In the genomic region with DNA sequence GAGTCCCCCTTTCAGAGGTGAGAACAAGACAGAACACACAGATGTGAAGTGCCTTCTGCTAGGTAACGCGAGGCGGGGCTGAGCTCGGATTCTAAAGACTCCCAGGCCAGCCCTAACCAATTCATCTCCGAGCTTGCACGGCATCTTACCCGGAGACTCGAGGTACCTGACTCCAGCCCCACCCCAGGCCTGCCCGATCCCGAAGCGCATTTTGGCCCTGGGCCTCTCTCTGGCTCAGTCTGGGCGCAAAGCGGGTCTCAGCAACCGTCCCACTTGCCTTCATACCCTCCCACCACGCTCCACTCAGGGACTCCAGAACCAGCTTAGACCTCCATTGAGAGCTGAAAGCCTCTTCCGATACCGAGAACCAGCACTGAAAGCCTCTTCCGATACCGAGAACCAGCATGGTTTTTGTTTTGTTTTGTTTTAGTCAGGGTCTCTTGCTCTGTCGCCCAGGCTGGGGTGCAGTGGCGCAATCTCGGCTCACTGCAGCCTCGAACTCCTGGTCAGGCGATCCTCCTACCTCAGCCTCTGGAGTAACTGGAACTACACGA, we compare ENCODE assay signal across 1 cellular context.
TF ChIP-seq lines count a peak whose summit lies in the region.

No MANE protein-coding gene starts in this region.

TF ChIP-seq in K562, 482 proteins besides CTCF, POLR2A, EP300 and RAD21 (continued from another document):
- TF ChIP-seq, protein P1, sequence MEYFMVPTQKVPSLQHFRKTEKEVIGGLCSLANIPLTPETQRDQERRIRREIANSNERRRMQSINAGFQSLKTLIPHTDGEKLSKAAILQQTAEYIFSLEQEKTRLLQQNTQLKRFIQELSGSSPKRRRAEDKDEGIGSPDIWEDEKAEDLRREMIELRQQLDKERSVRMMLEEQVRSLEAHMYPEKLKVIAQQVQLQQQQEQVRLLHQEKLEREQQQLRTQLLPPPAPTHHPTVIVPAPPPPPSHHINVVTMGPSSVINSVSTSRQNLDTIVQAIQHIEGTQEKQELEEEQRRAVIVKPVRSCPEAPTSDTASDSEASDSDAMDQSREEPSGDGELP (CRISPR knock-in tag; IDR thresholded peaks at IDR 0.05; ENCODE audit: borderline replicate concordance), result peak; percentile 47; the same call in 1 of the 2 replicates
- TF ChIP-seq, protein P2, sequence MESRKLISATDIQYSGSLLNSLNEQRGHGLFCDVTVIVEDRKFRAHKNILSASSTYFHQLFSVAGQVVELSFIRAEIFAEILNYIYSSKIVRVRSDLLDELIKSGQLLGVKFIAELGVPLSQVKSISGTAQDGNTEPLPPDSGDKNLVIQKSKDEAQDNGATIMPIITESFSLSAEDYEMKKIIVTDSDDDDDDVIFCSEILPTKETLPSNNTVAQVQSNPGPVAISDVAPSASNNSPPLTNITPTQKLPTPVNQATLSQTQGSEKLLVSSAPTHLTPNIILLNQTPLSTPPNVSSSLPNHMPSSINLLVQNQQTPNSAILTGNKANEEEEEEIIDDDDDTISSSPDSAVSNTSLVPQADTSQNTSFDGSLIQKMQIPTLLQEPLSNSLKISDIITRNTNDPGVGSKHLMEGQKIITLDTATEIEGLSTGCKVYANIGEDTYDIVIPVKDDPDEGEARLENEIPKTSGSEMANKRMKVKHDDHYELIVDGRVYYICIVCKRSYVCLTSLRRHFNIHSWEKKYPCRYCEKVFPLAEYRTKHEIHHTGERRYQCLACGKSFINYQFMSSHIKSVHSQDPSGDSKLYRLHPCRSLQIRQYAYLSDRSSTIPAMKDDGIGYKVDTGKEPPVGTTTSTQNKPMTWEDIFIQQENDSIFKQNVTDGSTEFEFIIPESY (CRISPR knock-in tag; IDR thresholded peaks at IDR 0.05), result peak; percentile 7; the same call in 1 of the 2 replicates
- peak; percentile 23 for TF ChIP-seq RBBP5 (IDR thresholded peaks at IDR 0.05; ENCODE audit: borderline replicate concordance, insufficient read depth, low read length, poor library complexity, severe bottlenecking)
- 0 out of 2 replicates have a peak, but pooled peaks have one; percentile 58 for TF ChIP-seq NR1H2 (CRISPR knock-in tag; IDR thresholded peaks at IDR 0.05)
- TF ChIP-seq, protein P3, sequence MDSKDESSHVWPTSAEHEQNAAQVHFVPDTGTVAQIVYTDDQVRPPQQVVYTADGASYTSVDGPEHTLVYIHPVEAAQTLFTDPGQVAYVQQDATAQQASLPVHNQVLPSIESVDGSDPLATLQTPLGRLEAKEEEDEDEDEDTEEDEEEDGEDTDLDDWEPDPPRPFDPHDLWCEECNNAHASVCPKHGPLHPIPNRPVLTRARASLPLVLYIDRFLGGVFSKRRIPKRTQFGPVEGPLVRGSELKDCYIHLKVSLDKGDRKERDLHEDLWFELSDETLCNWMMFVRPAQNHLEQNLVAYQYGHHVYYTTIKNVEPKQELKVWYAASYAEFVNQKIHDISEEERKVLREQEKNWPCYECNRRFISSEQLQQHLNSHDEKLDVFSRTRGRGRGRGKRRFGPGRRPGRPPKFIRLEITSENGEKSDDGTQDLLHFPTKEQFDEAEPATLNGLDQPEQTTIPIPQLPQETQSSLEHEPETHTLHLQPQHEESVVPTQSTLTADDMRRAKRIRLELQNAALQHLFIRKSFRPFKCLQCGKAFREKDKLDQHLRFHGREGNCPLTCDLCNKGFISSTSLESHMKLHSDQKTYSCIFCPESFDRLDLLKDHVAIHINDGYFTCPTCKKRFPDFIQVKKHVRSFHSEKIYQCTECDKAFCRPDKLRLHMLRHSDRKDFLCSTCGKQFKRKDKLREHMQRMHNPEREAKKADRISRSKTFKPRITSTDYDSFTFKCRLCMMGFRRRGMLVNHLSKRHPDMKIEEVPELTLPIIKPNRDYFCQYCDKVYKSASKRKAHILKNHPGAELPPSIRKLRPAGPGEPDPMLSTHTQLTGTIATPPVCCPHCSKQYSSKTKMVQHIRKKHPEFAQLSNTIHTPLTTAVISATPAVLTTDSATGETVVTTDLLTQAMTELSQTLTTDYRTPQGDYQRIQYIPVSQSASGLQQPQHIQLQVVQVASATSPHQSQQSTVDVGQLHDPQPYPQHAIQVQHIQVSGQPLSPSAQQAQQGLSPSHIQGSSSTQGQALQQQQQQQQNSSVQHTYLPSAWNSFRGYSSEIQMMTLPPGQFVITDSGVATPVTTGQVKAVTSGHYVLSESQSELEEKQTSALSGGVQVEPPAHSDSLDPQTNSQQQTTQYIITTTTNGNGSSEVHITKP (IDR thresholded peaks at IDR 0.05; ENCODE audit: partially characterized antibody), result peak; percentile 52
- TF ChIP-seq TEAD1 (CRISPR knock-in tag; IDR thresholded peaks at IDR 0.05), result 0 out of 4 replicates have a peak, but pooled peaks of 1 of the 2 experiments have one; percentile 39
- TF ChIP-seq ATF7 (IDR thresholded peaks at IDR 0.05), result peak; percentile 35
- TF ChIP-seq, protein P4, sequence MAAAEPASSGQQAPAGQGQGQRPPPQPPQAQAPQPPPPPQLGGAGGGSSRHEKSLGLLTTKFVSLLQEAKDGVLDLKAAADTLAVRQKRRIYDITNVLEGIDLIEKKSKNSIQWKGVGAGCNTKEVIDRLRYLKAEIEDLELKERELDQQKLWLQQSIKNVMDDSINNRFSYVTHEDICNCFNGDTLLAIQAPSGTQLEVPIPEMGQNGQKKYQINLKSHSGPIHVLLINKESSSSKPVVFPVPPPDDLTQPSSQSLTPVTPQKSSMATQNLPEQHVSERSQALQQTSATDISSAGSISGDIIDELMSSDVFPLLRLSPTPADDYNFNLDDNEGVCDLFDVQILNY (CRISPR knock-in tag; IDR thresholded peaks at IDR 0.05), result 0 out of 2 replicates have a peak, but pooled peaks have one; percentile 53
- TF ChIP-seq KDM4B (IDR thresholded peaks at IDR 0.05; ENCODE audit: borderline replicate concordance in 2 of 2, low read depth in 1 of 2), result no peak
- TF ChIP-seq ZFP1 (CRISPR knock-in tag; IDR thresholded peaks at IDR 0.05), result no peak
- peak; percentile 78 for TF ChIP-seq CTBP1 (IDR thresholded peaks at IDR 0.05; ENCODE audit: borderline replicate concordance)
- TF ChIP-seq LARP7 (IDR thresholded peaks at IDR 0.05), result no peak
- no peak for TF ChIP-seq CREB1 (IDR thresholded peaks at IDR 0.05)
- no peak for TF ChIP-seq CREB1 (CRISPR knock-in tag; IDR thresholded peaks at IDR 0.05)
- TF ChIP-seq, protein P5, sequence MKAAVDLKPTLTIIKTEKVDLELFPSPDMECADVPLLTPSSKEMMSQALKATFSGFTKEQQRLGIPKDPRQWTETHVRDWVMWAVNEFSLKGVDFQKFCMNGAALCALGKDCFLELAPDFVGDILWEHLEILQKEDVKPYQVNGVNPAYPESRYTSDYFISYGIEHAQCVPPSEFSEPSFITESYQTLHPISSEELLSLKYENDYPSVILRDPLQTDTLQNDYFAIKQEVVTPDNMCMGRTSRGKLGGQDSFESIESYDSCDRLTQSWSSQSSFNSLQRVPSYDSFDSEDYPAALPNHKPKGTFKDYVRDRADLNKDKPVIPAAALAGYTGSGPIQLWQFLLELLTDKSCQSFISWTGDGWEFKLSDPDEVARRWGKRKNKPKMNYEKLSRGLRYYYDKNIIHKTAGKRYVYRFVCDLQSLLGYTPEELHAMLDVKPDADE (conservative IDR thresholded peaks at IDR 0.05; ENCODE audit: control insufficient read depth, low read depth, low read length), result peak; percentile 58; the same call in 1 of the 2 replicates
- TF ChIP-seq RCOR1 (IDR thresholded peaks at IDR 0.05; ENCODE audit: borderline replicate concordance in 1 of 2, low read depth in 2 of 2, low read length in 2 of 2), result peak in 1 of 2 experiments; percentile 68; a peak in 1 of 4 replicates
- TF ChIP-seq JUND (IDR thresholded peaks at IDR 0.05; ENCODE audit: borderline replicate concordance, low read depth, low read length), result peak; percentile 19; the same call in 1 of the 2 replicates
- TF ChIP-seq JUND (tag; IDR thresholded peaks at IDR 0.05; ENCODE audit: borderline replicate concordance, low read depth, low read length), result no peak
- TF ChIP-seq, protein P6, sequence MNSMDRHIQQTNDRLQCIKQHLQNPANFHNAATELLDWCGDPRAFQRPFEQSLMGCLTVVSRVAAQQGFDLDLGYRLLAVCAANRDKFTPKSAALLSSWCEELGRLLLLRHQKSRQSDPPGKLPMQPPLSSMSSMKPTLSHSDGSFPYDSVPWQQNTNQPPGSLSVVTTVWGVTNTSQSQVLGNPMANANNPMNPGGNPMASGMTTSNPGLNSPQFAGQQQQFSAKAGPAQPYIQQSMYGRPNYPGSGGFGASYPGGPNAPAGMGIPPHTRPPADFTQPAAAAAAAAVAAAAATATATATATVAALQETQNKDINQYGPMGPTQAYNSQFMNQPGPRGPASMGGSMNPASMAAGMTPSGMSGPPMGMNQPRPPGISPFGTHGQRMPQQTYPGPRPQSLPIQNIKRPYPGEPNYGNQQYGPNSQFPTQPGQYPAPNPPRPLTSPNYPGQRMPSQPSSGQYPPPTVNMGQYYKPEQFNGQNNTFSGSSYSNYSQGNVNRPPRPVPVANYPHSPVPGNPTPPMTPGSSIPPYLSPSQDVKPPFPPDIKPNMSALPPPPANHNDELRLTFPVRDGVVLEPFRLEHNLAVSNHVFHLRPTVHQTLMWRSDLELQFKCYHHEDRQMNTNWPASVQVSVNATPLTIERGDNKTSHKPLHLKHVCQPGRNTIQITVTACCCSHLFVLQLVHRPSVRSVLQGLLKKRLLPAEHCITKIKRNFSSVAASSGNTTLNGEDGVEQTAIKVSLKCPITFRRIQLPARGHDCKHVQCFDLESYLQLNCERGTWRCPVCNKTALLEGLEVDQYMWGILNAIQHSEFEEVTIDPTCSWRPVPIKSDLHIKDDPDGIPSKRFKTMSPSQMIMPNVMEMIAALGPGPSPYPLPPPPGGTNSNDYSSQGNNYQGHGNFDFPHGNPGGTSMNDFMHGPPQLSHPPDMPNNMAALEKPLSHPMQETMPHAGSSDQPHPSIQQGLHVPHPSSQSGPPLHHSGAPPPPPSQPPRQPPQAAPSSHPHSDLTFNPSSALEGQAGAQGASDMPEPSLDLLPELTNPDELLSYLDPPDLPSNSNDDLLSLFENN (IDR thresholded peaks at IDR 0.05; ENCODE audit: low read depth in 2 of 2, low read length in 2 of 2), result peak in 1 of 2 experiments; percentile 88; a peak in 2 of 4 replicates
- 0 out of 2 replicates have a peak, but pooled peaks have one; percentile 34 for TF ChIP-seq HDAC6 (IDR thresholded peaks at IDR 0.05; ENCODE audit: low read depth, low read length)
- TF ChIP-seq MXI1 (IDR thresholded peaks at IDR 0.05; ENCODE audit: low read depth, low read length), result 0 out of 2 replicates have a peak, but pooled peaks have one; percentile 42
- TF ChIP-seq RFX5 (IDR thresholded peaks at IDR 0.05; ENCODE audit: low read depth, low read length), result no peak
- TF ChIP-seq ZNF217 (CRISPR knock-in tag; IDR thresholded peaks at IDR 0.05), result no peak
- TF ChIP-seq CXXC5 (CRISPR knock-in tag; IDR thresholded peaks at IDR 0.05), result peak; percentile 44
- TF ChIP-seq, protein P7, sequence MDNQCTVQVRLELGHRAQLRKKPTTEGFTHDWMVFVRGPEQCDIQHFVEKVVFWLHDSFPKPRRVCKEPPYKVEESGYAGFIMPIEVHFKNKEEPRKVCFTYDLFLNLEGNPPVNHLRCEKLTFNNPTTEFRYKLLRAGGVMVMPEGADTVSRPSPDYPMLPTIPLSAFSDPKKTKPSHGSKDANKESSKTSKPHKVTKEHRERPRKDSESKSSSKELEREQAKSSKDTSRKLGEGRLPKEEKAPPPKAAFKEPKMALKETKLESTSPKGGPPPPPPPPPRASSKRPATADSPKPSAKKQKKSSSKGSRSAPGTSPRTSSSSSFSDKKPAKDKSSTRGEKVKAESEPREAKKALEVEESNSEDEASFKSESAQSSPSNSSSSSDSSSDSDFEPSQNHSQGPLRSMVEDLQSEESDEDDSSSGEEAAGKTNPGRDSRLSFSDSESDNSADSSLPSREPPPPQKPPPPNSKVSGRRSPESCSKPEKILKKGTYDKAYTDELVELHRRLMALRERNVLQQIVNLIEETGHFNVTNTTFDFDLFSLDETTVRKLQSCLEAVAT (IDR thresholded peaks at IDR 0.05), result peak in 1 of 2 experiments; percentile 99; a peak in 2 of 4 replicates
- no peak for TF ChIP-seq ZNF146 (CRISPR knock-in tag; IDR thresholded peaks at IDR 0.05; ENCODE audit: unreplicated experiment)
- TF ChIP-seq ETV6 (IDR thresholded peaks at IDR 0.05; ENCODE audit: borderline replicate concordance in 1 of 2, low read depth in 2 of 2, low read length in 1 of 2), result no peak
- no peak for TF ChIP-seq ETV6 (CRISPR knock-in tag; IDR thresholded peaks at IDR 0.05; ENCODE audit: borderline replicate concordance)
- no peak for TF ChIP-seq CREBBP (IDR thresholded peaks at IDR 0.05; ENCODE audit: low read depth, low read length)
